ENCODE assay signal across 19 cellular contexts in the genomic region with DNA sequence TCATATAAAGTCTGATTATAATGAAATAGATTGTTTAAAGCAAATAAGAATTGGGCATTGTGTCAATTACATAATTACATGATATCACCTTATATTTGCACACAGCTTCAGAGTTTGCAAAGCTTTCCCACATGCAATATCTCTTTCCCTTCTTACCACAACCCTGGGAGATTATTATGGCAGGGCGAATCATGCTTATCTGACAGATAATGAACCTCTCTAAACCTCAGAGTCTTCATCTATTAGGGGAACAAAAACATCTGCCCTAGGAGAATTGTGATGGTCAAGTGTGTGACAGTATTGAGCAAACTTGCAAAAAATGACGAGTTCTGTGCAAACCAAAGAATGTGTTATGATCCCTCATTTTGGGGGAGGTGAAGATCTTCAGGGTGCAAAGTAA.
DNase-seq lines count a peak whose midpoint lies in the region; ATAC-seq, FAIRE-seq and TF ChIP-seq lines count a peak whose summit lies in the region.
"Had no signal": no experiment of that assay in that cellular context is flagged by ENCODE, and none has a peak within 500 bp of the region (broad histone marks: within the 10 kb centered on the region; RNA-seq: fewer than 3 reads in every experiment).

No MANE protein-coding gene starts in this region.

- no peaks in the 10 kb centered on the region for H3K9me3 ChIP-seq in gastroesophageal sphincter
- H3K9me3 ChIP-seq: HAP-1 had no signal

- H3K36me3 Mint-ChIP-seq in HFFc6 (ENCODE audit: low read depth): peaks cover 78% of the 10 kb centered on the region
- H3K36me3 Mint-ChIP-seq: IgD-negative memory B cell, T-cell had no signal

- WGBS in gastroesophageal sphincter (ENCODE audit: low coverage in 1 of 2), 2 donors: 62 to 69% methylated on average over 2 of the region's 2 CpGs

- H3K27ac Mint-ChIP-seq in HFFc6: peak overlapping the region; percentile 66; the same call in 1 of the 2 replicates
- H3K27ac Mint-ChIP-seq: IgD-negative memory B cell, T-cell had no signal

- ATAC-seq in gastroesophageal sphincter (no peak), HG02885 (IDR thresholded peaks at IDR 0.05; ENCODE audit: poor library complexity, unreplicated experiment) (no peak)
- ATAC-seq: T-cell had no signal

- H3K27me3 ChIP-seq in gastroesophageal sphincter: no peaks in the 10 kb centered on the region

- DNase-seq in HFFc6 (no peak), NCI-H146 (lab: John Stamatoyannopoulos, UW) (peak; percentile 54), RPMI7951 (ENCODE audit: low read depth) (peak; percentile 24), iris pigment epithelial cell (ENCODE audit: low read depth) (peak; percentile 30), frontal cortex (ENCODE audit: low spot score in 2 of 2) (no peak)
- DNase-seq: ACHN; AML-193; COR-L47; NCI-H1436; NCI-H524; NK-92 treated with Interleukin-12 subunit alpha and Interleukin-12 subunit beta, amount 100 ng/mL, for 24 hours; PC-9; Right ventricle myocardium superior; T-cell had no signal

- no peak for TF ChIP-seq EP300 in gastroesophageal sphincter (IDR thresholded peaks at IDR 0.05)

- peaks cover 8% of the 10 kb centered on the region for H3K27me3 Mint-ChIP-seq in HFFc6 (ENCODE audit: insufficient read depth)

- H3K4me3 Mint-ChIP-seq in HFFc6: peak overlapping the region; percentile 2; the same call in 1 of the 2 replicates
- H3K4me3 Mint-ChIP-seq: IgD-negative memory B cell, T-cell had no signal

- FAIRE-seq in frontal cortex (lab: Jason Lieb, UNC): no peak

- no peak overlapping the region for H3K27ac ChIP-seq in gastroesophageal sphincter
- H3K27ac ChIP-seq: PC-9, SK-N-MC had no signal

- TF ChIP-seq CTCF in HFFc6 (IDR thresholded peaks at IDR 0.05) (no peak), gastroesophageal sphincter (IDR thresholded peaks at IDR 0.05) (no peak)

- H3K9me3 Mint-ChIP-seq in HFFc6: no peaks in the 10 kb centered on the region
- H3K9me3 Mint-ChIP-seq: IgD-negative memory B cell, T-cell had no signal

- TF ChIP-seq POLR2A in gastroesophageal sphincter (IDR thresholded peaks at IDR 0.05): no peak

- H3K4me1 Mint-ChIP-seq in HFFc6 (ENCODE audit: low read depth): peaks cover 70% of the 10 kb centered on the region

- H3K4me1 ChIP-seq in gastroesophageal sphincter: peaks cover 0 to 47% (median 3%) of the 10 kb centered on the region in 3 donors
- H3K4me1 ChIP-seq: HAP-1 had no signal

- peaks cover 0 to 63% of the 10 kb centered on the region in 2 donors for H3K36me3 ChIP-seq in gastroesophageal sphincter
- H3K36me3 ChIP-seq: HAP-1 had no signal

- H3K4me3 ChIP-seq in gastroesophageal sphincter: no peak overlapping the region
- H3K4me3 ChIP-seq: HAP-1, PC-9, SK-N-MC had no signal

Comparison
In these comparisons a context has a peak if more than half of its experiments do, and no peak if none do; other contexts are left out.
1. DNase-seq: peak in NCI-H146 (single experiment), RPMI7951 (single experiment) and iris pigment epithelial cell (single experiment); none in HFFc6 (single experiment) and frontal cortex (0 of 2).